20 cellular contexts compared by ENCODE assay signal in genomic region chr2:213087040-213087439, GRCh38.
DNase-seq lines count a peak whose midpoint lies in the region; ATAC-seq lines count a peak whose summit lies in the region.
"Had no signal": no experiment of that assay in that cellular context is flagged by ENCODE, and none has a peak within 500 bp of the region (broad histone marks: within the 10 kb centered on the region; RNA-seq: fewer than 3 reads in every experiment).

No MANE protein-coding gene starts in this region.

- H3K36me3 Mint-ChIP-seq in activated CD4-positive, alpha-beta T cell treated with anti-CD3 and anti-CD28 coated beads for 36 hours (ENCODE audit: low read depth) = no peaks in the 10 kb centered on the region

- intact Hi-C loops in activated CD4-positive, alpha-beta T cell treated with anti-CD3 and anti-CD28 coated beads for 36 hours (cut with DNase I, micrococcal nuclease) = loop anchor here in 1 of 2 experiments (2.0 kb wide), 1 partner anchor 32 kb away; no protein-coding TSS in a partner anchor

- peak; percentile 68 for ATAC-seq in activated CD4-positive, alpha-beta T cell treated with anti-CD3 and anti-CD28 coated beads for 36 hours
- ATAC-seq in GM18909 (IDR thresholded peaks at IDR 0.05; ENCODE audit: poor library complexity, unreplicated experiment) (peak; percentile 76), HG02884 (IDR thresholded peaks at IDR 0.05; ENCODE audit: unreplicated experiment) (peak; percentile 61), HG03196 (IDR thresholded peaks at IDR 0.05; ENCODE audit: unreplicated experiment) (no peak)

- peaks cover 7% of the 10 kb centered on the region for H3K4me1 Mint-ChIP-seq in activated CD4-positive, alpha-beta T cell treated with anti-CD3 and anti-CD28 coated beads for 36 hours

- no peaks in the 10 kb centered on the region for H3K9me3 Mint-ChIP-seq in activated CD4-positive, alpha-beta T cell treated with anti-CD3 and anti-CD28 coated beads for 36 hours (ENCODE audit: low read depth)

- H3K27ac Mint-ChIP-seq in activated CD4-positive, alpha-beta T cell treated with anti-CD3 and anti-CD28 coated beads for 36 hours = no peak overlapping the region

- CTCF ChIA-PET in activated CD4-positive, alpha-beta T cell treated with anti-CD3 and anti-CD28 coated beads for 36 hours (lab: Charles Lee) = no interaction called here

- POLR2A ChIA-PET in activated CD4-positive, alpha-beta T cell treated with anti-CD3 and anti-CD28 coated beads for 36 hours (lab: Charles Lee) = no interaction called here

- DNase-seq in activated CD4-positive, alpha-beta T cell treated with anti-CD3 and anti-CD28 coated beads for 36 hours = no peak
- DNase-seq in activated CD4-positive, alpha-beta T cell treated with anti-CD3 and anti-CD28 coated beads for 48 hours = no peak
- DNase-seq in NCI-H526 treated with DMSO at 0.1 percent for 48 hours (lab: John Stamatoyannopoulos, UW) (peak; percentile 39), NCI-H1105 treated with DMSO at 0.1 percent for 48 hours (lab: John Stamatoyannopoulos, UW) (no peak)
- DNase-seq in activated naive CD4-positive, alpha-beta T cell treated with anti-CD3 and anti-CD28 coated beads, Interleukin-2, amount 50 U/mL, for 16 hours = no peak
- DNase-seq: 8988T; activated CD4-positive, alpha-beta T cell treated with anti-CD3 and anti-CD28 coated beads for 1 hour; activated gamma-delta T cell; amniotic stem cell; caudate nucleus; DND-41; kidney; NCI-H1930; NCI-H345; NK-92 treated with Interleukin-12 subunit alpha and Interleukin-12 subunit beta, amount 100 ng/mL, for 24 hours; stimulated activated CD4-positive, alpha-beta T cell treated with anti-CD3 and anti-CD28 coated beads, Interleukin-4, amount 100 ng/mL, for 1 hour; T1000 had no signal

- H3K27me3 Mint-ChIP-seq in activated CD4-positive, alpha-beta T cell treated with anti-CD3 and anti-CD28 coated beads for 36 hours = no peaks in the 10 kb centered on the region

- no peak overlapping the region for H3K4me3 Mint-ChIP-seq in activated CD4-positive, alpha-beta T cell treated with anti-CD3 and anti-CD28 coated beads for 36 hours
